ENCODE assay signal across 20 cellular contexts in genomic region chr3:66817946-66818557, GRCh38.
"Had no signal": no experiment of that assay in that cellular context is flagged by ENCODE, and none has a peak within 500 bp of the region (broad histone marks: within the 10 kb centered on the region; RNA-seq: fewer than 3 reads in every experiment).

No MANE protein-coding gene starts in this region.

- H3K9me3 ChIP-seq: neutrophil, pancreas, stomach, tibial artery, upper lobe of left lung had no signal

- H3K27me3 ChIP-seq: pancreas, stomach, tibial artery, upper lobe of left lung had no signal

- H3K27ac ChIP-seq: neutrophil, tibial artery, upper lobe of left lung had no signal

- H3K4me3 Mint-ChIP-seq: effector memory CD8-positive, alpha-beta T cell; naive thymus-derived CD8-positive, alpha-beta T cell; nephron progenitor cell; stimulated activated effector memory CD8-positive, alpha-beta T cell treated with anti-CD3 and anti-CD28 coated beads, Interleukin-12 subunit alpha, Interleukin-12 subunit beta, amount 100 ng/mL, for 72 hours had no signal

- H3K36me3 ChIP-seq: neutrophil, pancreas, stomach, tibial artery, upper lobe of left lung had no signal

- H3K4me1 Mint-ChIP-seq: stimulated activated effector memory CD8-positive, alpha-beta T cell treated with anti-CD3 and anti-CD28 coated beads, Interleukin-12 subunit alpha, Interleukin-12 subunit beta, amount 100 ng/mL, for 72 hours had no signal

- H3K27ac Mint-ChIP-seq: effector memory CD8-positive, alpha-beta T cell; naive thymus-derived CD8-positive, alpha-beta T cell; nephron progenitor cell; stimulated activated effector memory CD8-positive, alpha-beta T cell treated with anti-CD3 and anti-CD28 coated beads, Interleukin-12 subunit alpha, Interleukin-12 subunit beta, amount 100 ng/mL, for 72 hours had no signal

- ATAC-seq: effector memory CD8-positive, alpha-beta T cell; left lobe of liver; naive thymus-derived CD8-positive, alpha-beta T cell; pancreas; sciatic nerve; stimulated activated effector memory CD8-positive, alpha-beta T cell treated with anti-CD3 and anti-CD28 coated beads, Interleukin-12 subunit alpha, Interleukin-12 subunit beta, amount 100 ng/mL, for 72 hours had no signal

- DNase-seq: cerebellar nuclear complex; cortex of kidney; effector memory CD8-positive, alpha-beta T cell; kidney; mesenchymal stem cell; naive thymus-derived CD8-positive, alpha-beta T cell; nephron progenitor cell; stimulated activated CD4-positive, alpha-beta T cell treated with anti-CD3 and anti-CD28 coated beads, Interleukin-12 subunit alpha, Interleukin-12 subunit beta, amount 100 ng/mL, for 4 hours; stimulated activated CD4-positive, alpha-beta T cell treated with anti-CD3 and anti-CD28 coated beads, Interleukin-1b, Interleukin-23, amount 100 ng/mL, for 48 hours; stimulated activated CD4-positive, alpha-beta T cell treated with anti-CD3 and anti-CD28 coated beads, Interleukin-4, amount 100 ng/mL, for 24 hours; stimulated activated naive CD4-positive, alpha-beta T cell treated with Interleukin-2 at 50 U/mL for 16 hours; stomach; tibial artery; upper lobe of left lung had no signal

- H3K4me2 ChIP-seq: smooth muscle cell had no signal

- H3K4me3 ChIP-seq: pancreas, smooth muscle cell, stomach, tibial artery, upper lobe of left lung had no signal

- H3K9me3 Mint-ChIP-seq: effector memory CD8-positive, alpha-beta T cell; naive thymus-derived CD8-positive, alpha-beta T cell; nephron progenitor cell; stimulated activated effector memory CD8-positive, alpha-beta T cell treated with anti-CD3 and anti-CD28 coated beads, Interleukin-12 subunit alpha, Interleukin-12 subunit beta, amount 100 ng/mL, for 72 hours had no signal

- H3K36me3 Mint-ChIP-seq: naive thymus-derived CD8-positive, alpha-beta T cell; stimulated activated effector memory CD8-positive, alpha-beta T cell treated with anti-CD3 and anti-CD28 coated beads, Interleukin-12 subunit alpha, Interleukin-12 subunit beta, amount 100 ng/mL, for 72 hours had no signal
